Comparison of ENCODE assay signal across 1 cellular context in the genomic region with DNA sequence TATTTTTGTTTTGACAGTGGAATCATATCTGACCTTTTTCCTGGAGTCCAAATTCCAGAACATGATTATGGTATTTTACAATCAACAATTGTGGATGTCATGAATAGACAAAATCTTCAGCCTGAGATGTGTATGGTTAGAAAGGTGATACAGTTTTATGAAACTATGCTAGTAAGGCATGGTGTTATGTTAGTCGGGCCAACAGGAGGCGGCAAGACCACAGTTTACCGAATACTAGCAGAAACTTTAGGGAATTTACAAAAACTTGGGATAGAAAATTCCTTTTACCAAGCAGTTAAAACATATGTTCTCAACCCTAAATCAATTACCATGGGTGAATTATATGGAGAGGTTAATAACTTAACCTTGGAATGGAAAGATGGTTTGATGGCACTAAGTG.
TF ChIP-seq lines count a peak whose summit lies in the region.

No MANE protein-coding gene starts in this region.

TF ChIP-seq in GM23338, 12 proteins besides CTCF, POLR2A, EP300 and RAD21:
- TF ChIP-seq EZH2phosphoT487 (IDR thresholded peaks at IDR 0.05; ENCODE audit: unreplicated experiment) (no peak), POLR2AphosphoS5 (IDR thresholded peaks at IDR 0.05; ENCODE audit: low read depth) (no peak), CREB1 (CRISPR knock-in tag; IDR thresholded peaks at IDR 0.05; ENCODE audit: low read depth) (no peak), ZNF114 (CRISPR knock-in tag; IDR thresholded peaks at IDR 0.05) (no peak), JUNB (IDR thresholded peaks at IDR 0.05; ENCODE audit: unreplicated experiment) (no peak), EZH2 (IDR thresholded peaks at IDR 0.05; ENCODE audit: low read depth, unreplicated experiment) (no peak), STAT1 (IDR thresholded peaks at IDR 0.05; ENCODE audit: unreplicated experiment) (no peak), NANOG (IDR thresholded peaks at IDR 0.05; ENCODE audit: borderline replicate concordance) (no peak), ZNF331 (CRISPR knock-in tag; IDR thresholded peaks at IDR 0.05; ENCODE audit: low read depth) (no peak)
- TF ChIP-seq, protein P1, sequence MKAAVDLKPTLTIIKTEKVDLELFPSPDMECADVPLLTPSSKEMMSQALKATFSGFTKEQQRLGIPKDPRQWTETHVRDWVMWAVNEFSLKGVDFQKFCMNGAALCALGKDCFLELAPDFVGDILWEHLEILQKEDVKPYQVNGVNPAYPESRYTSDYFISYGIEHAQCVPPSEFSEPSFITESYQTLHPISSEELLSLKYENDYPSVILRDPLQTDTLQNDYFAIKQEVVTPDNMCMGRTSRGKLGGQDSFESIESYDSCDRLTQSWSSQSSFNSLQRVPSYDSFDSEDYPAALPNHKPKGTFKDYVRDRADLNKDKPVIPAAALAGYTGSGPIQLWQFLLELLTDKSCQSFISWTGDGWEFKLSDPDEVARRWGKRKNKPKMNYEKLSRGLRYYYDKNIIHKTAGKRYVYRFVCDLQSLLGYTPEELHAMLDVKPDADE (IDR thresholded peaks at IDR 0.05), result no peak
- TF ChIP-seq, protein P2, sequence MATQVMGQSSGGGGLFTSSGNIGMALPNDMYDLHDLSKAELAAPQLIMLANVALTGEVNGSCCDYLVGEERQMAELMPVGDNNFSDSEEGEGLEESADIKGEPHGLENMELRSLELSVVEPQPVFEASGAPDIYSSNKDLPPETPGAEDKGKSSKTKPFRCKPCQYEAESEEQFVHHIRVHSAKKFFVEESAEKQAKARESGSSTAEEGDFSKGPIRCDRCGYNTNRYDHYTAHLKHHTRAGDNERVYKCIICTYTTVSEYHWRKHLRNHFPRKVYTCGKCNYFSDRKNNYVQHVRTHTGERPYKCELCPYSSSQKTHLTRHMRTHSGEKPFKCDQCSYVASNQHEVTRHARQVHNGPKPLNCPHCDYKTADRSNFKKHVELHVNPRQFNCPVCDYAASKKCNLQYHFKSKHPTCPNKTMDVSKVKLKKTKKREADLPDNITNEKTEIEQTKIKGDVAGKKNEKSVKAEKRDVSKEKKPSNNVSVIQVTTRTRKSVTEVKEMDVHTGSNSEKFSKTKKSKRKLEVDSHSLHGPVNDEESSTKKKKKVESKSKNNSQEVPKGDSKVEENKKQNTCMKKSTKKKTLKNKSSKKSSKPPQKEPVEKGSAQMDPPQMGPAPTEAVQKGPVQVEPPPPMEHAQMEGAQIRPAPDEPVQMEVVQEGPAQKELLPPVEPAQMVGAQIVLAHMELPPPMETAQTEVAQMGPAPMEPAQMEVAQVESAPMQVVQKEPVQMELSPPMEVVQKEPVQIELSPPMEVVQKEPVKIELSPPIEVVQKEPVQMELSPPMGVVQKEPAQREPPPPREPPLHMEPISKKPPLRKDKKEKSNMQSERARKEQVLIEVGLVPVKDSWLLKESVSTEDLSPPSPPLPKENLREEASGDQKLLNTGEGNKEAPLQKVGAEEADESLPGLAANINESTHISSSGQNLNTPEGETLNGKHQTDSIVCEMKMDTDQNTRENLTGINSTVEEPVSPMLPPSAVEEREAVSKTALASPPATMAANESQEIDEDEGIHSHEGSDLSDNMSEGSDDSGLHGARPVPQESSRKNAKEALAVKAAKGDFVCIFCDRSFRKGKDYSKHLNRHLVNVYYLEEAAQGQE (IDR thresholded peaks at IDR 0.05; ENCODE audit: unreplicated experiment), result no peak
- TF ChIP-seq, protein P3, sequence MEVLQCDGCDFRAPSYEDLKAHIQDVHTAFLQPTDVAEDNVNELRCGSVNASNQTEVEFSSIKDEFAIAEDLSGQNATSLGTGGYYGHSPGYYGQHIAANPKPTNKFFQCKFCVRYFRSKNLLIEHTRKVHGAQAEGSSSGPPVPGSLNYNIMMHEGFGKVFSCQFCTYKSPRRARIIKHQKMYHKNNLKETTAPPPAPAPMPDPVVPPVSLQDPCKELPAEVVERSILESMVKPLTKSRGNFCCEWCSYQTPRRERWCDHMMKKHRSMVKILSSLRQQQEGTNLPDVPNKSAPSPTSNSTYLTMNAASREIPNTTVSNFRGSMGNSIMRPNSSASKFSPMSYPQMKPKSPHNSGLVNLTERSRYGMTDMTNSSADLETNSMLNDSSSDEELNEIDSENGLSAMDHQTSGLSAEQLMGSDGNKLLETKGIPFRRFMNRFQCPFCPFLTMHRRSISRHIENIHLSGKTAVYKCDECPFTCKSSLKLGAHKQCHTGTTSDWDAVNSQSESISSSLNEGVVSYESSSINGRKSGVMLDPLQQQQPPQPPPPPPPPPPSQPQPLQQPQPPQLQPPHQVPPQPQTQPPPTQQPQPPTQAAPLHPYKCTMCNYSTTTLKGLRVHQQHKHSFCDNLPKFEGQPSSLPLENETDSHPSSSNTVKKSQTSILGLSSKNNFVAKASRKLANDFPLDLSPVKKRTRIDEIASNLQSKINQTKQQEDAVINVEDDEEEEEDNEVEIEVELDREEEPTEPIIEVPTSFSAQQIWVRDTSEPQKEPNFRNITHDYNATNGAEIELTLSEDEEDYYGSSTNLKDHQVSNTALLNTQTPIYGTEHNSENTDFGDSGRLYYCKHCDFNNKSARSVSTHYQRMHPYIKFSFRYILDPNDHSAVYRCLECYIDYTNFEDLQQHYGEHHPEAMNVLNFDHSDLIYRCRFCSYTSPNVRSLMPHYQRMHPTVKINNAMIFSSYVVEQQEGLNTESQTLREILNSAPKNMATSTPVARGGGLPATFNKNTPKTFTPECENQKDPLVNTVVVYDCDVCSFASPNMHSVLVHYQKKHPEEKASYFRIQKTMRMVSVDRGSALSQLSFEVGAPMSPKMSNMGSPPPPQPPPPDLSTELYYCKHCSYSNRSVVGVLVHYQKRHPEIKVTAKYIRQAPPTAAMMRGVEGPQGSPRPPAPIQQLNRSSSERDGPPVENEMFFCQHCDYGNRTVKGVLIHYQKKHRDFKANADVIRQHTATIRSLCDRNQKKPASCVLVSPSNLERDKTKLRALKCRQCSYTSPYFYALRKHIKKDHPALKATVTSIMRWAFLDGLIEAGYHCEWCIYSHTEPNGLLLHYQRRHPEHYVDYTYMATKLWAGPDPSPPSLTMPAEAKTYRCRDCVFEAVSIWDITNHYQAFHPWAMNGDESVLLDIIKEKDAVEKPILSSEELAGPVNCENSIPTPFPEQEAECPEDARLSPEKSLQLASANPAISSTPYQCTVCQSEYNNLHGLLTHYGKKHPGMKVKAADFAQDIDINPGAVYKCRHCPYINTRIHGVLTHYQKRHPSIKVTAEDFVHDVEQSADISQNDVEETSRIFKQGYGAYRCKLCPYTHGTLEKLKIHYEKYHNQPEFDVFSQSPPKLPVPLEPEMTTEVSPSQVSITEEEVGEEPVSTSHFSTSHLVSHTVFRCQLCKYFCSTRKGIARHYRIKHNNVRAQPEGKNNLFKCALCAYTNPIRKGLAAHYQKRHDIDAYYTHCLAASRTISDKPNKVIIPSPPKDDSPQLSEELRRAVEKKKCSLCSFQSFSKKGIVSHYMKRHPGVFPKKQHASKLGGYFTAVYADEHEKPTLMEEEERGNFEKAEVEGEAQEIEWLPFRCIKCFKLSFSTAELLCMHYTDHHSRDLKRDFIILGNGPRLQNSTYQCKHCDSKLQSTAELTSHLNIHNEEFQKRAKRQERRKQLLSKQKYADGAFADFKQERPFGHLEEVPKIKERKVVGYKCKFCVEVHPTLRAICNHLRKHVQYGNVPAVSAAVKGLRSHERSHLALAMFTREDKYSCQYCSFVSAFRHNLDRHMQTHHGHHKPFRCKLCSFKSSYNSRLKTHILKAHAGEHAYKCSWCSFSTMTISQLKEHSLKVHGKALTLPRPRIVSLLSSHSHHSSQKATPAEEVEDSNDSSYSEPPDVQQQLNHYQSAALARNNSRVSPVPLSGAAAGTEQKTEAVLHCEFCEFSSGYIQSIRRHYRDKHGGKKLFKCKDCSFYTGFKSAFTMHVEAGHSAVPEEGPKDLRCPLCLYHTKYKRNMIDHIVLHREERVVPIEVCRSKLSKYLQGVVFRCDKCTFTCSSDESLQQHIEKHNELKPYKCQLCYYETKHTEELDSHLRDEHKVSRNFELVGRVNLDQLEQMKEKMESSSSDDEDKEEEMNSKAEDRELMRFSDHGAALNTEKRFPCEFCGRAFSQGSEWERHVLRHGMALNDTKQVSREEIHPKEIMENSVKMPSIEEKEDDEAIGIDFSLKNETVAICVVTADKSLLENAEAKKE (CRISPR knock-in tag; IDR thresholded peaks at IDR 0.05), result no peak
